Comparison of ENCODE assay signal across 8 cellular contexts in genomic region chr4:138681000-138681604, GRCh38.
DNase-seq lines count a peak whose midpoint lies in the region; ATAC-seq and TF ChIP-seq lines count a peak whose summit lies in the region.

No MANE protein-coding gene starts in this region.

- intact Hi-C loops in thyroid gland (cut with DNase I) = loop anchor here (10.0 kb wide), 1 partner anchor 244 kb away; no protein-coding TSS in a partner anchor

- no peak overlapping the region for H3K4me3 Mint-ChIP-seq in osteocyte (ENCODE audit: unreplicated experiment)

- peak; percentile 85 for TF ChIP-seq CTCF in LNCaP clone FGC (IDR thresholded peaks at IDR 0.05; ENCODE audit: control insufficient read depth, extremely low read depth, insufficient read depth)
- peak; percentile 88 for TF ChIP-seq CTCF in RWPE2 (IDR thresholded peaks at IDR 0.05; ENCODE audit: poor library complexity, severe bottlenecking)
- TF ChIP-seq CTCF in foreskin fibroblast (IDR thresholded peaks at IDR 0.05; ENCODE audit: low read depth, low read length) = peak; percentile 78
- TF ChIP-seq CTCF in osteocyte (IDR thresholded peaks at IDR 0.05) = peak; percentile 93
- peak; percentile 85 to 98 (median 86) for TF ChIP-seq CTCF in thyroid gland (IDR thresholded peaks at IDR 0.05)

- H3K4me2 ChIP-seq in GM23248 (ENCODE audit: unreplicated experiment) = peak overlapping the region; percentile 72

- H3K27ac Mint-ChIP-seq in osteocyte (ENCODE audit: unreplicated experiment) = peak overlapping the region; percentile 48

- H3K9me3 ChIP-seq in GM23248 (ENCODE audit: low read depth) (no peaks in the 10 kb centered on the region), RWPE2 (ENCODE audit: severe bottlenecking) (no peaks in the 10 kb centered on the region), thyroid gland (no peaks in the 10 kb centered on the region)

- no peaks in the 10 kb centered on the region for H3K9me2 ChIP-seq in GM23248 (ENCODE audit: insufficient read depth)

- no peaks in the 10 kb centered on the region for H3K27me3 Mint-ChIP-seq in osteocyte (ENCODE audit: unreplicated experiment)

- peaks cover 4% of the 10 kb centered on the region; the same call in 1 of the 2 replicates for H3K4me1 ChIP-seq in GM23248 (ENCODE audit: insufficient read depth)
- no peaks in the 10 kb centered on the region for H3K4me1 ChIP-seq in RWPE2 (ENCODE audit: insufficient read depth, poor library complexity, severe bottlenecking)
- H3K4me1 ChIP-seq in thyroid gland = peaks cover 0 to 7% of the 10 kb centered on the region in 2 donors

- H3K27ac ChIP-seq in GM23248 (no peak overlapping the region), RWPE2 (ENCODE audit: poor library complexity, severe bottlenecking) (no peak overlapping the region), thyroid gland (no peak overlapping the region)

- peaks cover 21% of the 10 kb centered on the region for H3K4me1 Mint-ChIP-seq in osteocyte (ENCODE audit: unreplicated experiment)

- TF ChIP-seq POLR2A in thyroid gland (IDR thresholded peaks at IDR 0.05) = no peak

- DNase-seq in ELF-1 (ENCODE audit: low read depth, low spot score) = peak; percentile 68
- DNase-seq in GM23248 = peak; percentile 82
- peak; percentile 30 for DNase-seq in LNCaP clone FGC (ENCODE audit: low read depth)
- no peak for DNase-seq in RWPE2 (ENCODE audit: low spot score)
- DNase-seq in activated T-helper 9 cell treated with anti-CD3 and anti-CD28 coated beads, Interleukin-2, amount 50 U/mL, for 16 hours (ENCODE audit: low read depth) = peak; percentile 48
- peak; percentile 59 to 86 for DNase-seq in foreskin fibroblast
- DNase-seq in osteocyte (ENCODE audit: extremely low spot score, unreplicated experiment) = peak; percentile 88
- peak; percentile 76 to 91 for DNase-seq in thyroid gland

- peak overlapping the region; percentile 48 for H3K4me3 ChIP-seq in GM23248
- no peak overlapping the region for H3K4me3 ChIP-seq in LNCaP clone FGC (ENCODE audit: low read depth, low read length)
- no peak overlapping the region for H3K4me3 ChIP-seq in RWPE2 (ENCODE audit: severe bottlenecking)
- no peak overlapping the region for H3K4me3 ChIP-seq in foreskin fibroblast (ENCODE audit: low read depth in 1 of 2, low read length in 2 of 2)
- H3K4me3 ChIP-seq in thyroid gland (replicated peaks in 1 of 3) = no peak overlapping the region

- no peaks in the 10 kb centered on the region for H3K27me3 ChIP-seq in GM23248 (replicated peaks; ENCODE audit: insufficient read depth)
- no peaks in the 10 kb centered on the region for H3K27me3 ChIP-seq in RWPE2 (ENCODE audit: insufficient read depth, poor library complexity, severe bottlenecking)
- H3K27me3 ChIP-seq in thyroid gland = no peaks in the 10 kb centered on the region

- H3K36me3 Mint-ChIP-seq in osteocyte (ENCODE audit: unreplicated experiment) = no peaks in the 10 kb centered on the region

- H3K9me3 Mint-ChIP-seq in osteocyte (ENCODE audit: unreplicated experiment) = no peaks in the 10 kb centered on the region

- H3K36me3 ChIP-seq in GM23248 (ENCODE audit: low read depth) = no peaks in the 10 kb centered on the region
- no peaks in the 10 kb centered on the region for H3K36me3 ChIP-seq in RWPE2 (ENCODE audit: low read depth)
- H3K36me3 ChIP-seq in thyroid gland = no peaks in the 10 kb centered on the region

- WGBS in GM23248 (ENCODE audit: low coverage in 1 of 2, low lambda C conversion rate in 2 of 2, missing lambda C conversion rate in 2 of 2), 2 experiments = 0 to 2% methylated on average over 7 of the region's 7 CpGs
- WGBS in thyroid gland, 2 donors = 9 to 13% methylated on average over 7 of the region's 7 CpGs

- H3K9ac ChIP-seq in GM23248 = no peak overlapping the region

- H3K79me2 ChIP-seq in GM23248 (ENCODE audit: insufficient read depth) = no peaks in the 10 kb centered on the region

- H2AFZ ChIP-seq in GM23248 = peak overlapping the region; percentile 53

- no peaks in the 10 kb centered on the region for H3F3A ChIP-seq in GM23248 (ENCODE audit: insufficient read depth)

- H4K20me1 ChIP-seq in GM23248 (ENCODE audit: insufficient read depth) = no peaks in the 10 kb centered on the region

- peak; percentile 68 for ATAC-seq in RWPE2 (ENCODE audit: low read depth)

- in situ Hi-C loops in GM23248 (cut with MboI) = loop anchor here (25.0 kb wide), 1 partner anchor 1144 kb away; the partner anchor contains the start of gene PCDH18
